ENCODE assay signal across 1 cellular context in genomic region chr13:19772306-19772705, GRCh38.
TF ChIP-seq lines count a peak whose summit lies in the region.

No MANE protein-coding gene starts in this region.

TF ChIP-seq in WTC11, 78 proteins besides CTCF, POLR2A, EP300 and RAD21 (continued from another document):
- TF ChIP-seq EMX1 (CRISPR knock-in tag; IDR thresholded peaks at IDR 0.05) (no peak), FOXJ3 (CRISPR knock-in tag; IDR thresholded peaks at IDR 0.05; ENCODE audit: borderline replicate concordance) (no peak), ZNF121 (CRISPR knock-in tag; IDR thresholded peaks at IDR 0.05) (no peak), FOXP1 (CRISPR knock-in tag; IDR thresholded peaks at IDR 0.05; ENCODE audit: borderline replicate concordance) (no peak), E2F5 (CRISPR knock-in tag; IDR thresholded peaks at IDR 0.05) (no peak), ZNF263 (CRISPR knock-in tag; IDR thresholded peaks at IDR 0.05; ENCODE audit: low read depth) (no peak), PRRX2 (CRISPR knock-in tag; IDR thresholded peaks at IDR 0.05) (no peak), MYBL2 (CRISPR knock-in tag; IDR thresholded peaks at IDR 0.05) (no peak), ATF6 (CRISPR knock-in tag; IDR thresholded peaks at IDR 0.05) (no peak), USF1 (CRISPR knock-in tag; IDR thresholded peaks at IDR 0.05) (no peak)
TF ChIP-seq in WTC11: peak in this region for 0.
